ENCODE assay signal across 18 cellular contexts in genomic region chr15:80972276-80972675, GRCh38. TPM values are rescaled to one million over a fixed set of nuclear protein-coding genes. Genes with fewer than 3 reads are reported as not detected.
DNase-seq lines count a peak whose midpoint lies in the region; ATAC-seq, FAIRE-seq and TF ChIP-seq lines count a peak whose summit lies in the region.
"Had no signal": no experiment of that assay in that cellular context is flagged by ENCODE, and none has a peak within 500 bp of the region (broad histone marks: within the 10 kb centered on the region; RNA-seq: fewer than 3 reads in every experiment).

No MANE protein-coding gene starts in this region.

- H3K27ac ChIP-seq in GM23338 (ENCODE audit: low read depth) (0 out of 2 replicates have a peak overlapping the region, but pooled peaks have one; percentile 46), astrocyte (ENCODE audit: low read depth, low read length) (no peak overlapping the region)
- H3K27ac ChIP-seq: C4-2B had no signal

- H3K27ac Mint-ChIP-seq in activated naive CD8-positive, alpha-beta T cell, result peak overlapping the region; percentile 19
- no peak overlapping the region for H3K27ac Mint-ChIP-seq in activated naive CD8-positive, alpha-beta T cell treated with anti-CD3 and anti-CD28 coated beads for 36 hours
- H3K27ac Mint-ChIP-seq in GM23338 (no peak overlapping the region), astrocyte (ENCODE audit: unreplicated experiment) (peak overlapping the region; percentile 14)
- H3K27ac Mint-ChIP-seq in stimulated activated effector memory CD8-positive, alpha-beta T cell treated with anti-CD3 and anti-CD28 coated beads, Interleukin-12 subunit alpha, Interleukin-12 subunit beta, amount 100 ng/mL, for 72 hours, result peak overlapping the region; percentile 52
- H3K27ac Mint-ChIP-seq: CD4-positive, alpha-beta T cell had no signal

- H3K36me3 ChIP-seq in GM23338 (ENCODE audit: insufficient read depth), result no peaks in the 10 kb centered on the region; the same call in 1 of the 2 replicates
- peaks cover 3% of the 10 kb centered on the region for H3K36me3 ChIP-seq in astrocyte (ENCODE audit: insufficient read depth, low read length)

- no peaks in the 10 kb centered on the region; the same call in 1 of the 2 replicates for H3F3A ChIP-seq in GM23338 (replicated peaks; ENCODE audit: low read depth)

- ATAC-seq in GM23338, result no peak
- ATAC-seq in stimulated activated effector memory CD8-positive, alpha-beta T cell treated with anti-CD3 and anti-CD28 coated beads, Interleukin-12 subunit alpha, Interleukin-12 subunit beta, amount 100 ng/mL, for 72 hours, result no peak
- no peak for ATAC-seq in omental fat pad (ENCODE audit: low FRiP score)
- ATAC-seq: HepG2 had no signal

- H3K4me1 ChIP-seq in GM23338 (ENCODE audit: insufficient read depth), result peaks cover 25% of the 10 kb centered on the region
- peaks cover 8% of the 10 kb centered on the region for H3K4me1 ChIP-seq in astrocyte (ENCODE audit: insufficient read depth, low read length)

- H3K4me3 Mint-ChIP-seq in activated naive CD8-positive, alpha-beta T cell, result no peak overlapping the region
- H3K4me3 Mint-ChIP-seq in activated naive CD8-positive, alpha-beta T cell treated with anti-CD3 and anti-CD28 coated beads for 36 hours, result no peak overlapping the region
- H3K4me3 Mint-ChIP-seq in GM23338, result no peak overlapping the region
- H3K4me3 Mint-ChIP-seq in astrocyte (ENCODE audit: unreplicated experiment), result no peak overlapping the region
- H3K4me3 Mint-ChIP-seq in stimulated activated effector memory CD8-positive, alpha-beta T cell treated with anti-CD3 and anti-CD28 coated beads, Interleukin-12 subunit alpha, Interleukin-12 subunit beta, amount 100 ng/mL, for 72 hours, result no peak overlapping the region
- H3K4me3 Mint-ChIP-seq: CD4-positive, alpha-beta T cell had no signal

- TF ChIP-seq CTCF in GM23338 (conservative IDR thresholded peaks at IDR 0.05; ENCODE audit: low read depth in 2 of 2) (no peak), astrocyte (IDR thresholded peaks at IDR 0.05; ENCODE audit: insufficient read depth, low read depth, low read length) (no peak), omental fat pad (IDR thresholded peaks at IDR 0.05) (no peak)

- H3K9me2 ChIP-seq in GM23338 (ENCODE audit: insufficient read depth), result no peaks in the 10 kb centered on the region

- peaks cover 14% of the 10 kb centered on the region; the same call in 1 of the 2 replicates for H4K20me1 ChIP-seq in GM23338 (replicated peaks; ENCODE audit: insufficient read depth)
- peaks cover 48% of the 10 kb centered on the region for H4K20me1 ChIP-seq in astrocyte (ENCODE audit: insufficient read depth, low read length)

- FAIRE-seq in astrocyte (lab: Jason Lieb, UNC), result no peak
- FAIRE-seq: GM12892, GM18507, HepG2 had no signal

- no peak overlapping the region for H3K9ac ChIP-seq in astrocyte (ENCODE audit: low read length)

- H2AFZ ChIP-seq in GM23338 (no peak overlapping the region), astrocyte (ENCODE audit: low read depth, low read length) (no peak overlapping the region)

- H3K36me3 Mint-ChIP-seq in activated naive CD8-positive, alpha-beta T cell, result peaks cover 2% of the 10 kb centered on the region
- H3K36me3 Mint-ChIP-seq in activated naive CD8-positive, alpha-beta T cell treated with anti-CD3 and anti-CD28 coated beads for 36 hours, result peaks cover 16% of the 10 kb centered on the region
- H3K36me3 Mint-ChIP-seq in GM23338 (ENCODE audit: low read depth) (peaks cover 16% of the 10 kb centered on the region), astrocyte (ENCODE audit: low read depth, unreplicated experiment) (peaks cover 4% of the 10 kb centered on the region)
- H3K36me3 Mint-ChIP-seq in stimulated activated effector memory CD8-positive, alpha-beta T cell treated with anti-CD3 and anti-CD28 coated beads, Interleukin-12 subunit alpha, Interleukin-12 subunit beta, amount 100 ng/mL, for 72 hours, result peaks cover 64% of the 10 kb centered on the region

- H3K4me2 ChIP-seq in GM23338, result no peak overlapping the region
- no peak overlapping the region for H3K4me2 ChIP-seq in astrocyte (ENCODE audit: low read length)

- no peaks in the 10 kb centered on the region for H3K9me3 Mint-ChIP-seq in activated naive CD8-positive, alpha-beta T cell (ENCODE audit: low read depth)
- no peaks in the 10 kb centered on the region for H3K9me3 Mint-ChIP-seq in activated naive CD8-positive, alpha-beta T cell treated with anti-CD3 and anti-CD28 coated beads for 36 hours
- H3K9me3 Mint-ChIP-seq in GM23338 (no peaks in the 10 kb centered on the region), astrocyte (ENCODE audit: unreplicated experiment) (no peaks in the 10 kb centered on the region)
- no peaks in the 10 kb centered on the region for H3K9me3 Mint-ChIP-seq in stimulated activated effector memory CD8-positive, alpha-beta T cell treated with anti-CD3 and anti-CD28 coated beads, Interleukin-12 subunit alpha, Interleukin-12 subunit beta, amount 100 ng/mL, for 72 hours
- H3K9me3 Mint-ChIP-seq: CD4-positive, alpha-beta T cell had no signal

- H3K4me1 Mint-ChIP-seq in activated naive CD8-positive, alpha-beta T cell (ENCODE audit: low read depth), result peaks cover 24% of the 10 kb centered on the region
- peaks cover 20% of the 10 kb centered on the region for H3K4me1 Mint-ChIP-seq in activated naive CD8-positive, alpha-beta T cell treated with anti-CD3 and anti-CD28 coated beads for 36 hours
- H3K4me1 Mint-ChIP-seq in GM23338 (peaks cover 48% of the 10 kb centered on the region), astrocyte (ENCODE audit: low read depth, unreplicated experiment) (peaks cover 17% of the 10 kb centered on the region)
- H3K4me1 Mint-ChIP-seq in stimulated activated effector memory CD8-positive, alpha-beta T cell treated with anti-CD3 and anti-CD28 coated beads, Interleukin-12 subunit alpha, Interleukin-12 subunit beta, amount 100 ng/mL, for 72 hours, result peaks cover 21% of the 10 kb centered on the region

- peaks cover 48% of the 10 kb centered on the region for H3K79me2 ChIP-seq in GM23338 (replicated peaks; ENCODE audit: insufficient read depth)
- peaks cover 23% of the 10 kb centered on the region for H3K79me2 ChIP-seq in astrocyte (ENCODE audit: insufficient read depth, low read length)

- H3K27me3 ChIP-seq in GM23338 (ENCODE audit: insufficient read depth) (no peaks in the 10 kb centered on the region), astrocyte (ENCODE audit: insufficient read depth, low read length) (no peaks in the 10 kb centered on the region)

- H3K9me3 ChIP-seq in astrocyte (ENCODE audit: insufficient read depth, low read depth, low read length), result no peaks in the 10 kb centered on the region
- H3K9me3 ChIP-seq: HAP-1 had no signal

- no peaks in the 10 kb centered on the region for H3K27me3 Mint-ChIP-seq in activated naive CD8-positive, alpha-beta T cell
- H3K27me3 Mint-ChIP-seq in activated naive CD8-positive, alpha-beta T cell treated with anti-CD3 and anti-CD28 coated beads for 36 hours, result no peaks in the 10 kb centered on the region
- H3K27me3 Mint-ChIP-seq in GM23338 (ENCODE audit: insufficient read depth, low read depth, poor library complexity), result peaks cover 17% of the 10 kb centered on the region
- no peaks in the 10 kb centered on the region for H3K27me3 Mint-ChIP-seq in astrocyte (ENCODE audit: low read depth, unreplicated experiment)
- H3K27me3 Mint-ChIP-seq: CD4-positive, alpha-beta T cell had no signal

- H3K4me3 ChIP-seq in GM23338 (no peak overlapping the region), astrocyte (ENCODE audit: insufficient read depth, low read depth, low read length) (no peak overlapping the region)
- H3K4me3 ChIP-seq: HAP-1 had no signal

- DNase-seq in activated naive CD8-positive, alpha-beta T cell treated with anti-CD3 and anti-CD28 coated beads for 36 hours, result no peak
- DNase-seq in GM23338 (ENCODE audit: low spot score) (no peak), astrocyte (ENCODE audit: low read depth) (no peak), omental fat pad (ENCODE audit: low spot score) (no peak), mesenteric fat pad (ENCODE audit: low spot score) (no peak)
- no peak for DNase-seq in stimulated activated effector memory CD8-positive, alpha-beta T cell treated with anti-CD3 and anti-CD28 coated beads, Interleukin-12 subunit alpha, Interleukin-12 subunit beta, amount 100 ng/mL, for 72 hours (ENCODE audit: low spot score in 2 of 2)
- DNase-seq: AML-193; CD4-positive, alpha-beta T cell; DMS153; DMS79; GDM1; GOT3 had no signal

TF ChIP-seq in GM23338, 12 proteins besides CTCF, POLR2A, EP300 and RAD21 (continues in another document):
- TF ChIP-seq JUNB (IDR thresholded peaks at IDR 0.05; ENCODE audit: unreplicated experiment), result no peak
- no peak for TF ChIP-seq EZH2 (IDR thresholded peaks at IDR 0.05; ENCODE audit: low read depth, unreplicated experiment)
- no peak for TF ChIP-seq ETS1 (IDR thresholded peaks at IDR 0.05)
- no peak for TF ChIP-seq POLR2AphosphoS5 (IDR thresholded peaks at IDR 0.05; ENCODE audit: low read depth)
- TF ChIP-seq NANOG (IDR thresholded peaks at IDR 0.05; ENCODE audit: borderline replicate concordance), result no peak
- no peak for TF ChIP-seq CREB1 (CRISPR knock-in tag; IDR thresholded peaks at IDR 0.05; ENCODE audit: low read depth)

RNA-seq across cellular contexts. Expression of gene MESD, which starts 17.3 kb away (rescaled TPM):
- total RNA-seq in activated naive CD8-positive, alpha-beta T cell treated with anti-CD3 and anti-CD28 coated beads for 36 hours, result 10 to 100 TPM; 20.7 to 21.0 TPM
- 21.1 and 25.6 TPM in 2 replicates for total RNA-seq in GM23338 (2014; rRNA removed; shearing (Covaris generic))
- 47.9 and 52.7 TPM in 2 replicates for polyA plus RNA-seq in GM23338 (2016; fragmentation: Nextera tagmentation; extraction: Ambion mirVana)
- total RNA-seq in astrocyte (33.1 and 34.8 TPM in 2 replicates), omental fat pad (10 to 100 TPM; 19.5 to 26.1 (median 22.6) TPM), mesenteric fat pad (30.2 TPM)

RNA-seq across cellular contexts. Expression of gene TLNRD1, which starts 28.4 kb away (rescaled TPM):
- 10 to 100 TPM; 28.2 to 29.9 TPM for total RNA-seq in activated naive CD8-positive, alpha-beta T cell treated with anti-CD3 and anti-CD28 coated beads for 36 hours
- total RNA-seq in GM23338 (2014; rRNA removed; shearing (Covaris generic)), result 20.6 and 27.3 TPM in 2 replicates
- 6.7 and 8.0 TPM in 2 replicates for polyA plus RNA-seq in GM23338 (2016; fragmentation: Nextera tagmentation; extraction: Ambion mirVana)
- total RNA-seq in astrocyte (24.2 and 24.3 TPM in 2 replicates), omental fat pad (10 to 100 TPM; 39.0 to 59.4 (median 41.8) TPM), mesenteric fat pad (43.1 TPM)

Comparison
In these comparisons a context has a peak if more than half of its experiments do, and no peak if none do; other contexts are left out.
1. H3K27ac Mint-ChIP-seq: peak in activated naive CD8-positive, alpha-beta T cell (single experiment), astrocyte (single experiment) and stimulated activated effector memory CD8-positive, alpha-beta T cell treated with anti-CD3 and anti-CD28 coated beads, Interleukin-12 subunit alpha, Interleukin-12 subunit beta, amount 100 ng/mL, for 72 hours (single experiment); none in activated naive CD8-positive, alpha-beta T cell treated with anti-CD3 and anti-CD28 coated beads for 36 hours (single experiment) and GM23338 (single experiment).